ENCODE assay signal across 33 cellular contexts in the genomic region with DNA sequence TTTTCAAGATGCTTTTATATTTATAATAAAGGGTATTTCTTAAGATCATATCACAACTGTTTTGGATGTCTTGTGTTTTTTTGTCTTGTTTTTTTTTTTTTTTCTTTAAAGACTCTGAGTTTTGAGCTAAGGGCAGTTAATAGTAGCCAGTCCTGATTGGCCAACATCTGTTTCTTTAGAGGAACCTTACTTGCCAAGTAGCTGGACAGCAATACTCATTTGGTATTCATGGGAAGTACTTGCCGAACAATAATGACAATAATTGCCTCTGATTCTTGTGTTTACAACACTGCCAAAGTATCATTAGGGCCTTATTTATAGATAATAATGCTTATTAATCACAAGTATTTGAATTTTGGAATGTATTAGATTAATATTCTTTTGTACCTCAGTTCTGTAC. TPM values are rescaled to one million over a fixed set of nuclear protein-coding genes. Genes with fewer than 3 reads are reported as not detected.
"Had no signal": no experiment of that assay in that cellular context is flagged by ENCODE, and none has a peak within 500 bp of the region (broad histone marks: within the 10 kb centered on the region; RNA-seq: fewer than 3 reads in every experiment).

No MANE protein-coding gene starts in this region.

- H3K9me3 ChIP-seq: gastroesophageal sphincter, heart right ventricle, lower lobe of right lung, ovary, right lobe of liver, thyroid gland, vagina had no signal

- H3K36me3 Mint-ChIP-seq: memory B cell, natural killer cell had no signal

- H3K36me3 ChIP-seq: gastroesophageal sphincter, heart right ventricle, lower lobe of right lung, ovary, right lobe of liver, thyroid gland, vagina had no signal

- H3K4me1 ChIP-seq: foreskin keratinocyte, gastroesophageal sphincter, heart right ventricle, lower lobe of right lung, right lobe of liver, thyroid gland, vagina had no signal

- H3K27me3 ChIP-seq: ovary, thyroid gland, vagina had no signal

- H3K4me1 Mint-ChIP-seq: endodermal cell; memory B cell; natural killer cell; stimulated activated naive CD8-positive, alpha-beta T cell treated with anti-CD3 and anti-CD28 coated beads, Interleukin-15, amount 100 ng/mL, for 72 hours had no signal

- H3K9me3 Mint-ChIP-seq: endodermal cell; memory B cell; natural killer cell; stimulated activated naive CD8-positive, alpha-beta T cell treated with anti-CD3 and anti-CD28 coated beads, Interleukin-15, amount 100 ng/mL, for 72 hours had no signal

- DNase-seq: cortex of kidney; effector CD8-positive, alpha-beta T cell; endodermal cell; foreskin keratinocyte; glutamatergic neuron; heart right ventricle; islet precursor cell; kidney glomerular epithelial cell; left ventricle myocardium superior; lower lobe of right lung; natural killer cell; occipital lobe; ovary; right lobe of liver; small intestine; stimulated activated CD4-positive, alpha-beta T cell treated with anti-CD3 and anti-CD28 coated beads, Interleukin-15, amount 100 ng/mL, for 24 hours; stimulated activated CD4-positive, alpha-beta T cell treated with anti-CD3 and anti-CD28 coated beads, Interleukin-2, amount 100 ng/mL, for 48 hours; stimulated activated CD8-positive, alpha-beta memory T cell treated with anti-CD3 and anti-CD28 coated beads, Interleukin-4, amount 100 ng/mL, for 48 hours; stimulated activated naive CD4-positive, alpha-beta T cell; stimulated activated naive CD8-positive, alpha-beta T cell treated with anti-CD3 and anti-CD28 coated beads, Interleukin-15, amount 100 ng/mL, for 72 hours; thyroid gland; trophoblast cell had no signal

- H3K27ac Mint-ChIP-seq: endodermal cell; memory B cell; natural killer cell; stimulated activated naive CD8-positive, alpha-beta T cell treated with anti-CD3 and anti-CD28 coated beads, Interleukin-15, amount 100 ng/mL, for 72 hours had no signal

- H3K4me3 ChIP-seq: gastroesophageal sphincter, heart right ventricle, lower lobe of right lung, ovary, right lobe of liver, thyroid gland, vagina had no signal

- H3K27ac ChIP-seq: epithelial cell of prostate, foreskin keratinocyte, gastroesophageal sphincter, heart right ventricle, lower lobe of right lung, ovary, right lobe of liver, thyroid gland, vagina had no signal

- H3K4me3 Mint-ChIP-seq: endodermal cell; memory B cell; natural killer cell; stimulated activated naive CD8-positive, alpha-beta T cell treated with anti-CD3 and anti-CD28 coated beads, Interleukin-15, amount 100 ng/mL, for 72 hours had no signal

RNA-seq across cellular contexts. Expression of a gene that starts 17.1 kb away (rescaled TPM):
- total RNA-seq: dermis microvascular lymphatic vessel endothelial cell, endodermal cell, esophagus mucosa, fibroblast of lung, foreskin keratinocyte, left ventricle myocardium superior, lower lobe of right lung, mononuclear cell, natural killer cell, posterior vena cava, pulmonary artery endothelial cell, right lobe of liver, ureter, vagina had no signal
